ENCODE assay signal across 21 cellular contexts in genomic region chr19:50162988-50163387, GRCh38. TPM values are rescaled to one million over a fixed set of nuclear protein-coding genes. Genes with fewer than 3 reads are reported as not detected.
DNase-seq lines count a peak whose midpoint lies in the region; ATAC-seq, FAIRE-seq and TF ChIP-seq lines count a peak whose summit lies in the region.
"Had no signal": no experiment of that assay in that cellular context is flagged by ENCODE, and none has a peak within 500 bp of the region (broad histone marks: within the 10 kb centered on the region; RNA-seq: fewer than 3 reads in every experiment).

IZUMO2 (minus strand) TSS chr19:50163281; CDS start chr19:50163194, 87 bp downstream.

- H3K4me3 Mint-ChIP-seq in activated CD4-positive, alpha-beta T cell treated with anti-CD3 and anti-CD28 coated beads for 36 hours, result no peak within 1 kb of the TSS
- H3K4me3 Mint-ChIP-seq in T-helper 2 cell treated with Interferon-gamma antibody and Interleukin-4, amounts not matched to agents 5 μg/mL and 100 μg/mL, for 36 hours, result no peak within 1 kb of the TSS

- 16% methylated on average over 18 of the region's 26 CpGs for WGBS in K562 (ENCODE audit: insufficient coverage, low coverage, missing lambda C conversion rate)
- WGBS in testis, 2 donors, result 2 to 13% methylated on average over 12 to 26 of the region's 26 CpGs

- H3K27ac ChIP-seq in K562 (ENCODE audit: extremely low read depth, low read depth, low read length) (no peak within 1 kb of the TSS), kidney (ENCODE audit: low read depth in 2 of 2, low read length in 2 of 2) (no peak within 1 kb of the TSS), testis (no peak within 1 kb of the TSS)
- H3K27ac ChIP-seq: C4-2B had no signal

- no peak within 1 kb of the TSS for H3K9ac ChIP-seq in K562 (ENCODE audit: insufficient read depth in 1 of 2, low read depth in 2 of 2, low read length in 2 of 2)
- H3K9ac ChIP-seq in kidney (ENCODE audit: low read length in 2 of 2), result no peak within 1 kb of the TSS

- ATAC-seq in activated CD4-positive, alpha-beta T cell treated with anti-CD3 and anti-CD28 coated beads for 36 hours, result no peak
- ATAC-seq in K562, result peak; percentile 69
- no peak for ATAC-seq in HG03139 (IDR thresholded peaks at IDR 0.05; ENCODE audit: unreplicated experiment)
- ATAC-seq: GM12878, HCT116, Panc1 had no signal

- TF ChIP-seq POLR2A in K562 (conservative IDR thresholded peaks at IDR 0.05) (no peak), testis (IDR thresholded peaks at IDR 0.05) (no peak)

- no peak within 1 kb of the TSS for H3K4me2 ChIP-seq in K562 (ENCODE audit: insufficient read depth, low read length)

- no peaks in the 10 kb centered on the region for H3K36me3 Mint-ChIP-seq in activated CD4-positive, alpha-beta T cell treated with anti-CD3 and anti-CD28 coated beads for 36 hours (ENCODE audit: low read depth)
- H3K36me3 Mint-ChIP-seq in T-helper 2 cell treated with Interferon-gamma antibody and Interleukin-4, amounts not matched to agents 5 μg/mL and 100 μg/mL, for 36 hours (ENCODE audit: low read depth), result no peaks in the 10 kb centered on the region

- H3K4me1 ChIP-seq in K562 (replicated peaks in 1 of 2; ENCODE audit: control insufficient read depth in 2 of 2, insufficient read depth in 2 of 2, low read length in 2 of 2), result peaks cover 0 to 16% of the 10 kb centered on the region in 2 experiments; a peak in 3 of 5 replicates
- no peaks in the 10 kb centered on the region for H3K4me1 ChIP-seq in kidney (ENCODE audit: control insufficient read depth in 1 of 2, insufficient read depth in 1 of 2, low read depth in 1 of 2, low read length in 2 of 2)
- no peaks in the 10 kb centered on the region for H3K4me1 ChIP-seq in testis

- H3K9me3 Mint-ChIP-seq in activated CD4-positive, alpha-beta T cell treated with anti-CD3 and anti-CD28 coated beads for 36 hours (ENCODE audit: low read depth), result peaks cover 7% of the 10 kb centered on the region
- no peaks in the 10 kb centered on the region for H3K9me3 Mint-ChIP-seq in T-helper 2 cell treated with Interferon-gamma antibody and Interleukin-4, amounts not matched to agents 5 μg/mL and 100 μg/mL, for 36 hours

- no peak for TF ChIP-seq RAD21 in K562 (CRISPR knock-in tag; conservative IDR thresholded peaks at IDR 0.05 in 1 of 2, IDR thresholded peaks at IDR 0.05 in 1 of 2)

- H3K9me3 ChIP-seq in K562 (replicated peaks; ENCODE audit: control insufficient read depth, insufficient read depth, low read depth, low read length), result no peaks in the 10 kb centered on the region
- peaks cover 0 to 5% of the 10 kb centered on the region in 2 donors for H3K9me3 ChIP-seq in kidney (ENCODE audit: control insufficient read depth in 1 of 2, low read length in 2 of 2)
- H3K9me3 ChIP-seq in testis, result no peaks in the 10 kb centered on the region

- H3K27me3 ChIP-seq in K562 (ENCODE audit: control insufficient read depth in 2 of 2, insufficient read depth in 2 of 2, low read length in 2 of 2) (peaks cover 0 to 26% of the 10 kb centered on the region in 2 experiments; a peak in 2 of 5 replicates), testis (no peaks in the 10 kb centered on the region)

- no peaks in the 10 kb centered on the region for H3K4me1 Mint-ChIP-seq in activated CD4-positive, alpha-beta T cell treated with anti-CD3 and anti-CD28 coated beads for 36 hours
- H3K4me1 Mint-ChIP-seq in T-helper 2 cell treated with Interferon-gamma antibody and Interleukin-4, amounts not matched to agents 5 μg/mL and 100 μg/mL, for 36 hours (ENCODE audit: low read depth), result no peaks in the 10 kb centered on the region

- no peak within 1 kb of the TSS for H2AFZ ChIP-seq in K562 (ENCODE audit: low read depth, low read length)

- peak; percentile 12 for DNase-seq in activated CD4-positive, alpha-beta T cell treated with anti-CD3 and anti-CD28 coated beads for 36 hours
- no peak for DNase-seq in activated CD4-positive, alpha-beta T cell treated with anti-CD3 and anti-CD28 coated beads, Interleukin-2, amount 50 U/mL, for 48 hours
- DNase-seq in K562 (ENCODE audit: extremely low read depth in 1 of 4, low spot score in 3 of 4), result peak; percentile 23 to 53 (median 34)
- DNase-seq in kidney, result peak; percentile 65
- DNase-seq in testis, result peak; percentile 76
- no peak for DNase-seq in effector CD8-positive, alpha-beta T cell (lab: John Stamatoyannopoulos, UW)
- DNase-seq in T-helper 2 cell treated with Interferon-gamma antibody and Interleukin-4, amounts not matched to agents 5 μg/mL and 100 μg/mL, for 36 hours (ENCODE audit: low spot score), result no peak
- DNase-seq: COR-L47, DMS153, NCI-H187 treated with DMSO at 0.1 percent for 48 hours, NCI-H510A treated with DMSO at 0.1 percent for 48 hours, SHP77 treated with DMSO at 0.1 percent for 48 hours had no signal

- no peaks in the 10 kb centered on the region for H4K20me1 ChIP-seq in K562 (replicated peaks; ENCODE audit: control insufficient read depth, insufficient read depth, low read length)

- no peaks in the 10 kb centered on the region for H3K9me1 ChIP-seq in K562 (ENCODE audit: control insufficient read depth, insufficient read depth, low read length)

- intact Hi-C loops in activated CD4-positive, alpha-beta T cell treated with anti-CD3 and anti-CD28 coated beads for 36 hours (cut with DNase I, micrococcal nuclease), result no loop called here
- intact Hi-C loops in K562 (cut with micrococcal nuclease), result no loop called here
- intact Hi-C loops in kidney (cut with DNase I), result no loop called here
- intact Hi-C loops in testis (cut with DNase I; ENCODE audit: low total_unique reads), result no loop called here

- H3K79me2 ChIP-seq in K562 (ENCODE audit: control insufficient read depth, insufficient read depth, low read length), result no peaks in the 10 kb centered on the region

- TF ChIP-seq CTCF in K562 (IDR thresholded peaks at IDR 0.05 in 2 of 3, conservative IDR thresholded peaks at IDR 0.05 in 1 of 3; ENCODE audit: insufficient read depth in 2 of 3, low read depth in 1 of 3, low read length in 3 of 3), result no peak
- TF ChIP-seq CTCF in kidney (IDR thresholded peaks at IDR 0.05; ENCODE audit: borderline replicate concordance, extremely low read depth, insufficient read depth), result no peak
- no peak for TF ChIP-seq CTCF in testis (IDR thresholded peaks at IDR 0.05)

- POLR2A ChIA-PET in activated CD4-positive, alpha-beta T cell treated with anti-CD3 and anti-CD28 coated beads for 36 hours (lab: Charles Lee), result no interaction called here
- POLR2A ChIA-PET in K562 (lab: Yijun Ruan, JAX), result no interaction called here

- H3K27me3 Mint-ChIP-seq in activated CD4-positive, alpha-beta T cell treated with anti-CD3 and anti-CD28 coated beads for 36 hours, result peaks cover 17% of the 10 kb centered on the region
- H3K27me3 Mint-ChIP-seq in T-helper 2 cell treated with Interferon-gamma antibody and Interleukin-4, amounts not matched to agents 5 μg/mL and 100 μg/mL, for 36 hours (ENCODE audit: low read depth), result no peaks in the 10 kb centered on the region

- FAIRE-seq in K562 (lab: Jason Lieb, UNC) (no peak), kidney (lab: Jason Lieb, UNC) (no peak)
- FAIRE-seq: GM12878, GM18507, HTR-8/SVneo had no signal

- no peaks in the 10 kb centered on the region for H3K36me3 ChIP-seq in K562 (ENCODE audit: control insufficient read depth, insufficient read depth, low read length)
- no peaks in the 10 kb centered on the region for H3K36me3 ChIP-seq in kidney (ENCODE audit: control insufficient read depth in 1 of 2, insufficient read depth in 2 of 2, low read length in 2 of 2)
- H3K36me3 ChIP-seq in testis (ENCODE audit: low read depth, missing control alignments), result no peaks in the 10 kb centered on the region

- H3K4me3 ChIP-seq in K562 (no peak within 1 kb of the TSS), kidney (ENCODE audit: low read length in 2 of 2) (no peak within 1 kb of the TSS), testis (peak within 1 kb of the TSS; percentile 40 to 48)
- H3K4me3 ChIP-seq: GM12878 had no signal

- TF ChIP-seq EP300 in K562 (IDR thresholded peaks at IDR 0.05; ENCODE audit: low read length), result no peak

- no peak within 1 kb of the TSS for H3K27ac Mint-ChIP-seq in activated CD4-positive, alpha-beta T cell treated with anti-CD3 and anti-CD28 coated beads for 36 hours
- no peak within 1 kb of the TSS for H3K27ac Mint-ChIP-seq in T-helper 2 cell treated with Interferon-gamma antibody and Interleukin-4, amounts not matched to agents 5 μg/mL and 100 μg/mL, for 36 hours

- in situ Hi-C loops in K562 (cut with MboI), result no loop called here

- no TSS peak for BruUV-seq in K562 (replicated peaks; lab: Mats Ljungman, UMichigan)

- CTCF ChIA-PET in activated CD4-positive, alpha-beta T cell treated with anti-CD3 and anti-CD28 coated beads for 36 hours (lab: Charles Lee), result no interaction called here
- CTCF ChIA-PET in K562 (lab: Yijun Ruan, JAX; ENCODE audit: low intra/inter-chr PET ratio), result no interaction called here

TF ChIP-seq in K562, 482 proteins besides CTCF, POLR2A, EP300 and RAD21 (continues in another document):
- TF ChIP-seq MCM3 (IDR thresholded peaks at IDR 0.05) (no peak), ETV6 (IDR thresholded peaks at IDR 0.05; ENCODE audit: borderline replicate concordance in 1 of 2, low read depth in 2 of 2, low read length in 1 of 2) (no peak), ETV6 (CRISPR knock-in tag; IDR thresholded peaks at IDR 0.05; ENCODE audit: borderline replicate concordance) (no peak)

RNA-seq across cellular contexts. Expression of gene IZUMO2, which starts in this region (rescaled TPM):
- total RNA-seq in activated CD4-positive, alpha-beta T cell treated with anti-CD3 and anti-CD28 coated beads for 36 hours, result not detected
- not detected in 2 replicates for total RNA-seq in K562 (2011; cell fraction: chromatin; rRNA removed; ENCODE audit: low replicate concordance)
- total RNA-seq in K562 (2011; cell fraction: nucleolus; rRNA removed), result not detected in 2 replicates
- not detected in 2 replicates for total RNA-seq in K562 (2011; cell fraction: nucleoplasm; rRNA removed)
- total RNA-seq in K562 (2014; rRNA removed), result not detected in 2 replicates
- total RNA-seq in K562 (2014; rRNA removed; fragmentation: Illumina TruSeq; extraction: Trizol), result not detected in 2 replicates
- not detected in 2 replicates for total RNA-seq in K562 (2015; rRNA removed; fragmentation: Illumina TruSeq; extraction: Trizol)
- total RNA-seq in K562 (2021), result not detected in 2 replicates
- polyA plus RNA-seq in K562 (2011; rRNA removed), result not detected in 2 replicates
- not detected in 2 replicates for polyA plus RNA-seq in K562 (2011; cell fraction: cytosol; rRNA removed)
- polyA plus RNA-seq in K562 (2011; cell fraction: nucleus; rRNA removed), result not detected in 2 replicates
- not detected in 2 replicates for polyA plus RNA-seq in K562 (2012)
- not detected in 2 replicates for polyA plus RNA-seq in K562 (2014; fragmentation: Illumina TruSeq; extraction: Trizol)
- polyA plus RNA-seq in K562 (2014; fragmentation: Nextera tagmentation; extraction: Ambion mirVana), result not detected
- not detected in 2 replicates for polyA plus RNA-seq in K562 (2014; rRNA removed)
- not detected in 2 replicates for polyA minus RNA-seq in K562 (2011; rRNA and poly(A)+ RNA removed)
- polyA minus RNA-seq in K562 (2011; cell fraction: cytosol; rRNA and poly(A)+ RNA removed), result not detected in 2 replicates
- polyA minus RNA-seq in K562 (2011; cell fraction: nucleus; rRNA and poly(A)+ RNA removed), result not detected in 2 replicates
- total RNA-seq in kidney, result not detected
- polyA plus RNA-seq in kidney (ENCODE audit: insufficient read depth, low read depth, low replicate concordance), result not detected
- 10 to 100 TPM; 18.0 to 37.3 TPM for total RNA-seq in testis
- polyA plus RNA-seq in testis (ENCODE audit: insufficient read depth, low read depth, low replicate concordance), result 56.1 TPM
- total RNA-seq: A172, G401, GM12878 had no signal
- polyA plus RNA-seq: GM12878 had no signal

Comparison
In these comparisons a context has a peak if more than half of its experiments do, and no peak if none do; other contexts are left out.
1. RNA of gene IZUMO2 (total RNA-seq): 18.0 to 37.3 TPM in testis; not detected in activated CD4-positive, alpha-beta T cell treated with anti-CD3 and anti-CD28 coated beads for 36 hours, not detected in K562 and not detected in kidney (single experiment); every median in the first group is over 10 times any median in the second.
2. RNA of gene IZUMO2 (polyA plus RNA-seq): 56.1 TPM in testis (single experiment); not detected in K562 and not detected in kidney (single experiment); every median in the first group is over 10 times any median in the second.
3. Peak in DNase-seq in activated CD4-positive, alpha-beta T cell treated with anti-CD3 and anti-CD28 coated beads for 36 hours; RNA of the gene not detected or under 1 TPM.
4. Peak in DNase-seq and ATAC-seq in K562; RNA of the gene not detected or under 1 TPM.
5. Peak in DNase-seq in kidney; RNA of the gene not detected or under 1 TPM.
6. H3K4me3 ChIP-seq: peak in testis (2 of 2); none in K562 (single experiment) and kidney (0 of 2).